ENCODE assay signal across 8 cellular contexts in the genomic region with DNA sequence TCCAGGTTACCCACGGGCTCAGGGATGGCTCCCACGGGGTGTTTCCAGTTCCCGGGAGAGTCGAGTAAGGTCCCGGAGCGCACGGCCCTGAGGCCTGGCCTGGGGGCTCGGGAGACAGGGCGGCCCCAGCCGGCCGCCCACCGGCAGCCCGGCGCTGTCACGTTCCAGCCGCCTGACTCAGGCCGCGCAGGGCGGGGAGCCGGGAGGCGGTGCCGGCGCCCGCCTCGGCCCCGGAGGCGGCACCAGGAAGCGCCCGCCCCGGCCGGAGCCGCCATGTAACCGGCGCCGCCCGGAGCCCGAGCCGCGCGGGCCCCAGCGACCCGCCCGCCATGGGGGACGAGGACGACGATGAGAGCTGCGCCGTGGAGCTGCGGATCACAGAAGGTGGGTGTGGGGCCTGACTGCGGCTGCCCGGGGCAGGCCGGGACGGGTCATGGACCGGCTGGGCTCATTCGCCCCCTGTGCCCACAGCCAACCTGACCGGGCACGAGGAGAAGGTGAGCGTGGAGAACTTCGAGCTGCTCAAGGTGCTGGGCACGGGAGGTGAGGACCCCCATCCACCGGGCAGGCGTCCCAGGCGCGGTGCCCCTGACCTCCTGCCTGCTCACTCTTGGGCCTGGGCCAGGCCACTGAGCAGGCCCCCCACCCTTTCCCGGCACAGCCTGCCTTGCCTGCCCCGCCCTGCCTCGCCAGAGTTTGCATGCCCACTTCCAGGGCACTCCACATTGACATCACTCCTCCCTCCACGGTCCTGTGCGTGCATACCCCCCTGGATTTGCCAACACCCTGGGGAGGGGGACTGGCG. TPM values are rescaled to one million over a fixed set of nuclear protein-coding genes. Genes with fewer than 3 reads are reported as not detected.
DNase-seq lines count a peak whose midpoint lies in the region; ATAC-seq and TF ChIP-seq lines count a peak whose summit lies in the region.

A gene (plus strand): TSS at position 256 of the 805 bp plus-strand sequence. CDS start 74 bp downstream, at position 330.

- TF ChIP-seq POLR2A in HCT116 (IDR thresholded peaks at IDR 0.05; ENCODE audit: borderline replicate concordance, extremely low read depth, insufficient read depth, insufficient read length) = peak; percentile 68

- H3K4me3 ChIP-seq in HCT116 (replicated peaks in 1 of 2; ENCODE audit: low read depth in 1 of 2, low read length in 2 of 2) = peak within 1 kb of the TSS; percentile 84 to 97
- peak within 1 kb of the TSS; percentile 91 for H3K4me3 ChIP-seq in fibroblast of villous mesenchyme (ENCODE audit: low read depth, low read length)
- peak within 1 kb of the TSS; percentile 80 for H3K4me3 ChIP-seq in thymus (ENCODE audit: low read length)

- H3K27me3 Mint-ChIP-seq in naive B cell = no peaks in the 10 kb centered on the region

- H3K79me2 ChIP-seq in HCT116 (ENCODE audit: insufficient read depth, low read length) = peaks cover 33% of the 10 kb centered on the region; the same call in 1 of the 2 replicates

- POLR2A ChIA-PET in HCT116 (lab: Charles Lee) = interaction anchor here (3.1 kb wide), 1 partner anchor 13 kb away, joined by 12 read pairs; no protein-coding TSS in a partner anchor

- no peak within 1 kb of the TSS for H2AFZ ChIP-seq in HCT116 (ENCODE audit: low read depth, low read length, poor library complexity, severe bottlenecking)

- TF ChIP-seq RAD21 in HCT116 (IDR thresholded peaks at IDR 0.05; ENCODE audit: low read depth) = no peak

- H3K36me3 ChIP-seq in HCT116 (ENCODE audit: control insufficient read depth in 1 of 2, insufficient read depth in 2 of 2, low read length in 2 of 2) (peaks cover 4 to 35% of the 10 kb centered on the region in 2 experiments; a peak in 3 of 4 replicates), thymus (ENCODE audit: control insufficient read depth, insufficient read depth) (peaks cover 34% of the 10 kb centered on the region)

- no peaks in the 10 kb centered on the region for H3K9me2 ChIP-seq in HCT116 (ENCODE audit: insufficient read depth)

- TF ChIP-seq CTCF in HCT116 (IDR thresholded peaks at IDR 0.05 in 2 of 3, conservative IDR thresholded peaks at IDR 0.05 in 1 of 3; ENCODE audit: borderline replicate concordance in 1 of 3, insufficient read depth in 1 of 3, low read depth in 2 of 3, low read length in 2 of 3) (no peak), fibroblast of villous mesenchyme (IDR thresholded peaks at IDR 0.05; ENCODE audit: insufficient read depth, low read depth, low read length) (no peak)

- DNase-seq in GM04504 (ENCODE audit: low read depth) (peak; percentile 46), HCT116 (ENCODE audit: low read depth, low spot score) (no peak), NOMO-1 treated with DMSO at 0.1 percent for 48 hours (lab: John Stamatoyannopoulos, UW; ENCODE audit: unreplicated experiment) (peak; percentile 24), fibroblast of villous mesenchyme (ENCODE audit: low read depth) (peak; percentile 58), naive B cell (peak; percentile 40), NCI-H1092 (lab: John Stamatoyannopoulos, UW) (no peak)
- DNase-seq in activated naive CD4-positive, alpha-beta T cell treated with Interleukin-2 at 50 U/mL for 16 hours = peak; percentile 64

- RAD21 ChIA-PET in HCT116 (lab: Charles Lee; ENCODE audit: low non-redundant PET in 1 of 2, low total read pairs in 2 of 2, uncharacterized antibody in 2 of 2, unreplicated experiment in 2 of 2) = no interaction called here

- peak within 1 kb of the TSS; percentile 84 to 95 (median 92) for H3K4me3 Mint-ChIP-seq in naive B cell

- peaks cover 36 to 44% (median 42%) of the 10 kb centered on the region in 3 donors for H3K4me1 Mint-ChIP-seq in naive B cell

- BruUV-seq in HCT116 (replicated peaks; lab: Mats Ljungman, UMichigan) = no TSS peak

- ATAC-seq in HCT116 = peak; percentile 65
- ATAC-seq in naive B cell (ENCODE audit: low read depth in 2 of 2) = peak; percentile 66 to 67

- CTCF ChIA-PET in HCT116 (lab: Charles Lee) = interaction anchor here (4.8 to 5.8 kb wide), 2 partner anchors 17 to 292 kb away, joined by 46 to 76 read pairs; no protein-coding TSS in a partner anchor

- H3K9ac ChIP-seq in HCT116 (ENCODE audit: low read length) = peak within 1 kb of the TSS; percentile 95

- H3K4me1 ChIP-seq in HCT116 (ENCODE audit: control insufficient read depth in 1 of 2, insufficient read depth in 2 of 2, low read length in 2 of 2) (peaks cover 28 to 61% of the 10 kb centered on the region in 2 experiments), thymus (ENCODE audit: control insufficient read depth, insufficient read depth, low read length) (peaks cover 25% of the 10 kb centered on the region)

- H3K27ac Mint-ChIP-seq in naive B cell = peak within 1 kb of the TSS in 5 of 6 donors; percentile 43 to 93 (median 85)

- H4K20me1 ChIP-seq in HCT116 (ENCODE audit: insufficient read depth) = no peaks in the 10 kb centered on the region

- H3K4me2 ChIP-seq in HCT116 (ENCODE audit: low read length) = peak within 1 kb of the TSS; percentile 84

- H3K9me3 Mint-ChIP-seq in naive B cell = no peaks in the 10 kb centered on the region

- H3K27ac ChIP-seq in HCT116 (ENCODE audit: low read depth, low read length) (peak within 1 kb of the TSS; percentile 87), thymus (ENCODE audit: low read depth) (peak within 1 kb of the TSS; percentile 68)

- H3K36me3 Mint-ChIP-seq in naive B cell = peaks cover 5 to 7% of the 10 kb centered on the region in 2 donors

- intact Hi-C loops in HCT116 (cut with micrococcal nuclease) = loop anchor here (1.0 to 5.0 kb wide), 4 partner anchors 42 to 363 kb away; a partner anchor contains a TSS

- no peaks in the 10 kb centered on the region for H3K27me3 ChIP-seq in HCT116 (ENCODE audit: insufficient read depth, low read length)
- H3K27me3 ChIP-seq in thymus (ENCODE audit: control insufficient read depth, insufficient read depth) = no peaks in the 10 kb centered on the region

- WGBS in thymus = under 1% methylated on average over 70 of the region's 70 CpGs

- H3K9me3 ChIP-seq in HCT116 (ENCODE audit: control insufficient read depth in 1 of 2, insufficient read depth in 1 of 2, low read depth in 1 of 2, low read length in 2 of 2) (no peaks in the 10 kb centered on the region), thymus (ENCODE audit: control insufficient read depth) (no peaks in the 10 kb centered on the region)

TF ChIP-seq in HCT116, 20 proteins besides CTCF, POLR2A, EP300 and RAD21:
- TF ChIP-seq YY1 (IDR thresholded peaks at IDR 0.05; ENCODE audit: extremely low read depth, insufficient replicate concordance, low read depth, low read length) (peak; percentile 75), ZFX (IDR thresholded peaks at IDR 0.05) (peak; percentile 69; the same call in 1 of the 2 replicates), ELF1 (IDR thresholded peaks at IDR 0.05; ENCODE audit: borderline replicate concordance, low read depth) (no peak), TCF7L2 (IDR thresholded peaks at IDR 0.05; ENCODE audit: borderline replicate concordance, extremely low read depth, insufficient read depth, insufficient read length) (no peak), POLR2AphosphoS5 (IDR thresholded peaks at IDR 0.05; ENCODE audit: low read depth, low read length) (peak; percentile 83)
- TF ChIP-seq, protein P1, sequence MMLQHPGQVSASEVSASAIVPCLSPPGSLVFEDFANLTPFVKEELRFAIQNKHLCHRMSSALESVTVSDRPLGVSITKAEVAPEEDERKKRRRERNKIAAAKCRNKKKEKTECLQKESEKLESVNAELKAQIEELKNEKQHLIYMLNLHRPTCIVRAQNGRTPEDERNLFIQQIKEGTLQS (IDR thresholded peaks at IDR 0.05) = no peak

RNA-seq across cellular contexts. Expression of the gene that starts here (rescaled TPM):
- total RNA-seq in HCT116 (2021; ENCODE audit: unreplicated experiment) (67.3 TPM), fibroblast of villous mesenchyme (35.8 and 48.0 TPM in 2 replicates)
- polyA plus RNA-seq in HCT116 (2012) = 47.4 and 53.2 TPM in 2 replicates
- polyA plus RNA-seq in naive B cell (ENCODE audit: low read depth in 6 of 6) (1 to 10 TPM; 1.1 to 8.3 (median 4.8) TPM), thymus (24.6 TPM)

Comparison
In these comparisons a context has a peak if more than half of its experiments do, and no peak if none do; other contexts are left out.
1. DNase-seq: peak in GM04504 (single experiment), NOMO-1 treated with DMSO at 0.1 percent for 48 hours (single experiment), activated naive CD4-positive, alpha-beta T cell treated with Interleukin-2 at 50 U/mL for 16 hours (single experiment), fibroblast of villous mesenchyme (single experiment) and naive B cell (single experiment); none in HCT116 (single experiment) and NCI-H1092 (single experiment).
2. Peak in every context shown above with its lines, with median percentiles within 50 percentile points of each other: H3K4me3 ChIP-seq.